In genomic region chr22:46542011-46542985, GRCh38 we compare ENCODE assay signal across 8 cellular contexts. TPM values are rescaled to one million over a fixed set of nuclear protein-coding genes. Genes with fewer than 3 reads are reported as not detected.
DNase-seq lines count a peak whose midpoint lies in the region; ATAC-seq, FAIRE-seq and TF ChIP-seq lines count a peak whose summit lies in the region.

No MANE protein-coding gene starts in this region.

- H3K4me3 ChIP-seq in LNCaP clone FGC (ENCODE audit: low read depth, low read length) (no peak overlapping the region), small intestine (ENCODE audit: low read depth in 1 of 2, low read length in 2 of 2) (no peak overlapping the region)

- H3K36me3 ChIP-seq in small intestine (ENCODE audit: control insufficient read depth in 2 of 2, insufficient read depth in 2 of 2, low read length in 2 of 2), result no peaks in the 10 kb centered on the region

- ATAC-seq in activated naive CD8-positive, alpha-beta T cell treated with anti-CD3 and anti-CD28 coated beads, Interleukin-2, amount 50 U/mL, for 24 hours, result peak; percentile 97
- ATAC-seq in left ventricle myocardium superior (peak; percentile 62), GM19467 (IDR thresholded peaks at IDR 0.05; ENCODE audit: unreplicated experiment) (no peak)

- no peaks in the 10 kb centered on the region for H3K9me3 ChIP-seq in small intestine (ENCODE audit: control insufficient read depth, low read depth)

- DNase-seq in SIG-M5 treated with dmso at 0.1 percent for 504 hours (lab: John Stamatoyannopoulos, UW; ENCODE audit: unreplicated experiment) (peak; percentile 50), SIG-M5 (lab: John Stamatoyannopoulos, UW) (no peak), LNCaP clone FGC (ENCODE audit: low read depth) (no peak), T-helper 1 cell (peak; percentile 30 to 59 (median 58)), left ventricle myocardium superior (peak; percentile 85), small intestine (peak; percentile 62)
- DNase-seq in activated naive CD8-positive, alpha-beta T cell treated with anti-CD3 and anti-CD28 coated beads, Interleukin-2, amount 50 U/mL, for 24 hours, result peak; percentile 70

- no peaks in the 10 kb centered on the region for H3K36me3 Mint-ChIP-seq in activated naive CD8-positive, alpha-beta T cell treated with anti-CD3 and anti-CD28 coated beads, Interleukin-2, amount 50 U/mL, for 24 hours (ENCODE audit: low read depth)

- H3K27me3 Mint-ChIP-seq in activated naive CD8-positive, alpha-beta T cell treated with anti-CD3 and anti-CD28 coated beads, Interleukin-2, amount 50 U/mL, for 24 hours, result peaks cover 34% of the 10 kb centered on the region

- H3K4me3 Mint-ChIP-seq in activated naive CD8-positive, alpha-beta T cell treated with anti-CD3 and anti-CD28 coated beads, Interleukin-2, amount 50 U/mL, for 24 hours, result no peak overlapping the region

- H3K27ac Mint-ChIP-seq in activated naive CD8-positive, alpha-beta T cell treated with anti-CD3 and anti-CD28 coated beads, Interleukin-2, amount 50 U/mL, for 24 hours, result no peak overlapping the region

- WGBS in small intestine, 3 donors, result 23 to 33% (median 26%) methylated on average over 25 to 27 of the region's 27 CpGs

- intact Hi-C loops in left ventricle myocardium superior (cut with micrococcal nuclease), result no loop called here

- no peak for FAIRE-seq in small intestine (lab: Jason Lieb, UNC)

- no peaks in the 10 kb centered on the region for H3K9me3 Mint-ChIP-seq in activated naive CD8-positive, alpha-beta T cell treated with anti-CD3 and anti-CD28 coated beads, Interleukin-2, amount 50 U/mL, for 24 hours

- peaks cover 5 to 12% of the 10 kb centered on the region in 2 donors for H3K27me3 ChIP-seq in small intestine (ENCODE audit: control insufficient read depth in 2 of 2, insufficient read depth in 2 of 2, low read length in 2 of 2)

- H3K4me1 ChIP-seq in small intestine (ENCODE audit: control insufficient read depth in 2 of 2, insufficient read depth in 1 of 2, low read depth in 1 of 2, low read length in 1 of 2), result no peaks in the 10 kb centered on the region

- no peak overlapping the region for H3K27ac ChIP-seq in small intestine (ENCODE audit: low read depth in 1 of 2, low read length in 1 of 2)

- H3K4me1 Mint-ChIP-seq in activated naive CD8-positive, alpha-beta T cell treated with anti-CD3 and anti-CD28 coated beads, Interleukin-2, amount 50 U/mL, for 24 hours, result peaks cover 14% of the 10 kb centered on the region

- TF ChIP-seq CTCF in LNCaP clone FGC (IDR thresholded peaks at IDR 0.05; ENCODE audit: control insufficient read depth, extremely low read depth, insufficient read depth), result peak; percentile 98

RNA-seq across cellular contexts. Expression of gene CELSR1, which starts 4.9 kb away (rescaled TPM):
- total RNA-seq in left ventricle myocardium superior, result 9.7 TPM
- polyA plus RNA-seq in small intestine, result 1 to 10 TPM in 1 of 3 donors, under 1 TPM in 1, not detected in 1; 0.27 to 1.9 TPM

Comparison
In these comparisons a context has a peak if more than half of its experiments do, and no peak if none do; other contexts are left out.
1. DNase-seq: peak in SIG-M5 treated with dmso at 0.1 percent for 504 hours (single experiment), T-helper 1 cell (5 of 5), activated naive CD8-positive, alpha-beta T cell treated with anti-CD3 and anti-CD28 coated beads, Interleukin-2, amount 50 U/mL, for 24 hours (single experiment), left ventricle myocardium superior (single experiment) and small intestine (single experiment); none in SIG-M5 (single experiment) and LNCaP clone FGC (single experiment).